9 cellular contexts compared by ENCODE assay signal in the genomic region with DNA sequence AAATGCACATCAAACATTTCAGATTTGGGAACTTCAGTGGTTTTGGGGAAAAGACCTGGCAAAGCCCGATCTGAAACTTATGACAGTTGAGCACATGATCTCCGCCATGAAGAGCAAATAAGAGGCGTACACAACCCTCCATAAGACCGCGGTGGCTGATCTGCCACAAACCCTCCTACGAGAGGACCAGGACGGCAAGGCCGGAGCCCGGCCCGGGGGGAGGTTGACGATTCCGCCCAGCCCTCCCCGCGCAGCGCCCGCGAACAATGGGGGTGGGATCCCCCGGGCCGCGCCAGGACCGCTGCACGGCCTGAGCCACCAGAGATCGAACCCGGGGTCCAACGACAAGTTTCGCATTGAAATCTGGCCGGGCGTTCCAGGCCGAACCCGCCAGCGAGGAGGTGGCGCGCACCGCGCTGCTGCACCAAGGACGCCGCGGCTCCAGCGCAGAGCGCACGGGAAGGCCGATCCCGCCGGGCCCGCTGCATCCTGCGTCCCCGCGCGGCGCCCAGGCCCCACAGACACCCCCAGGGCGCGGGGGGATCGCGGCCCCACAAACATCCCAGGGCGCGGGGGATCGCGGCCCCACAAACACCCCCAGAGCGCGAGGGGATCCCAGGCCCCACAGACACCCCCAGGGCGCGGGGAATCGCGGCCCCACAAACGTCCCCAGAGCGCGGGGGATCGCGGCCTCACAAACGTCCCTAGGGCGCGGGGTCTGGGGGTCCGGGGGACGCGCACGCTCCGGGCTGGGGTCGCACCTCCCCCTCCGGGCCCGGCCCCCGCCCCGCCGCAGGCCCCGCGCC. TPM values are rescaled to one million over a fixed set of nuclear protein-coding genes. Genes with fewer than 3 reads are reported as not detected.
A peak's percentile ranks its signal among the peaks of the same experiment; 100 is the strongest.
DNase-seq lines count a peak whose midpoint lies in the region; ATAC-seq and TF ChIP-seq lines count a peak whose summit lies in the region.
"Had no signal": no experiment of that assay in that cellular context is flagged by ENCODE, and none has a peak within 500 bp of the region (broad histone marks: within the 10 kb centered on the region; RNA-seq: fewer than 3 reads in every experiment).

No MANE protein-coding gene starts in this region.

- H3K36me3 Mint-ChIP-seq in activated CD8-positive, alpha-beta T cell treated with anti-CD3 and anti-CD28 coated beads for 36 hours (ENCODE audit: low read depth) = no peaks in the 10 kb centered on the region
- H3K36me3 Mint-ChIP-seq: activated naive CD8-positive, alpha-beta T cell treated with anti-CD3 and anti-CD28 coated beads, Interleukin-2, amount 10 ng/mL, durations not matched to agents 7 days and 5 days had no signal

- intact Hi-C loops in A673 (cut with micrococcal nuclease; ENCODE audit: unreplicated experiment) (loop anchor here (10.0 kb wide), 1 partner anchor 174 kb away; no protein-coding TSS in a partner anchor), colonic mucosa (cut with DNase I) (no loop called here), tibial artery (cut with DNase I; ENCODE audit: low total_unique reads) (loop anchor here (5.0 to 10.0 kb wide), 2 partner anchors 94 to 177 kb away; no protein-coding TSS in a partner anchor)
- intact Hi-C loops in activated CD8-positive, alpha-beta T cell treated with anti-CD3 and anti-CD28 coated beads for 36 hours (cut with micrococcal nuclease) = no loop called here

- POLR2A ChIA-PET in A673 (lab: Charles Lee; ENCODE audit: low non-redundant PET) = interaction anchor here (0.6 kb wide), 1 partner anchor 196 kb away, joined by 3 read pairs; no protein-coding TSS in a partner anchor
- POLR2A ChIA-PET in activated CD8-positive, alpha-beta T cell treated with anti-CD3 and anti-CD28 coated beads for 36 hours (lab: Charles Lee) = no interaction called here

- ATAC-seq in activated CD8-positive, alpha-beta T cell treated with anti-CD3 and anti-CD28 coated beads for 36 hours = no peak

- H3K9ac ChIP-seq in colonic mucosa (ENCODE audit: low read depth in 2 of 2, low read length in 2 of 2) (peak overlapping the region; percentile 61 to 76), liver (ENCODE audit: low read depth in 1 of 2, low read length in 2 of 2) (peak overlapping the region; percentile 58 to 71)

- H3K27ac ChIP-seq in A673 (ENCODE audit: low read depth, low read length, poor library complexity, severe bottlenecking) = peak overlapping the region; percentile 78
- peak overlapping the region; percentile 44 for H3K27ac ChIP-seq in colonic mucosa
- H3K27ac ChIP-seq in liver (ENCODE audit: low read depth in 1 of 2, low read length in 2 of 2) = peak overlapping the region; percentile 86 to 96
- H3K27ac ChIP-seq in tibial artery = peak overlapping the region; percentile 92 to 94

- H3K9me3 ChIP-seq in A673 (ENCODE audit: low read depth, low read length, poor library complexity, severe bottlenecking) (no peaks in the 10 kb centered on the region), colonic mucosa (no peaks in the 10 kb centered on the region), liver (ENCODE audit: control insufficient read depth in 4 of 4, low read length in 3 of 4) (no peaks in the 10 kb centered on the region), tibial artery (no peaks in the 10 kb centered on the region)

- in situ Hi-C loops in GM13976 (cut with MboI; ENCODE audit: low sequenced_read_pairs, unreplicated experiment) = no loop called here

- H3K9me3 Mint-ChIP-seq in activated CD8-positive, alpha-beta T cell treated with anti-CD3 and anti-CD28 coated beads for 36 hours = no peaks in the 10 kb centered on the region
- H3K9me3 Mint-ChIP-seq: activated naive CD8-positive, alpha-beta T cell treated with anti-CD3 and anti-CD28 coated beads, Interleukin-2, amount 10 ng/mL, durations not matched to agents 7 days and 5 days had no signal

- no peak overlapping the region for H3K27ac Mint-ChIP-seq in activated CD8-positive, alpha-beta T cell treated with anti-CD3 and anti-CD28 coated beads for 36 hours
- H3K27ac Mint-ChIP-seq: activated naive CD8-positive, alpha-beta T cell treated with anti-CD3 and anti-CD28 coated beads, Interleukin-2, amount 10 ng/mL, durations not matched to agents 7 days and 5 days had no signal

- H3K4me1 Mint-ChIP-seq in activated CD8-positive, alpha-beta T cell treated with anti-CD3 and anti-CD28 coated beads for 36 hours (ENCODE audit: low read depth) = peaks cover 6% of the 10 kb centered on the region

- peaks cover 46% of the 10 kb centered on the region for H3K27me3 Mint-ChIP-seq in activated CD8-positive, alpha-beta T cell treated with anti-CD3 and anti-CD28 coated beads for 36 hours

- DNase-seq in A673 (ENCODE audit: low spot score) = peak; percentile 61
- peak; percentile 38 for DNase-seq in HK-2 (ENCODE audit: unreplicated experiment)
- peak; percentile 42 for DNase-seq in colonic mucosa
- DNase-seq in tibial artery = peak in 1 of 2 donors; percentile 71
- no peak for DNase-seq in activated CD8-positive, alpha-beta T cell treated with anti-CD3 and anti-CD28 coated beads for 36 hours
- DNase-seq in GM13976 (ENCODE audit: low spot score) = no peak
- no peak for DNase-seq in NOMO-1 (lab: John Stamatoyannopoulos, UW; ENCODE audit: unreplicated experiment in 2 of 2)
- DNase-seq: activated naive CD8-positive, alpha-beta T cell treated with anti-CD3 and anti-CD28 coated beads, Interleukin-2, amount 10 ng/mL, durations not matched to agents 7 days and 5 days had no signal

- no peak for TF ChIP-seq CTCF in A673 (conservative IDR thresholded peaks at IDR 0.05; ENCODE audit: low read depth, low read length)
- no peak for TF ChIP-seq CTCF in colonic mucosa (IDR thresholded peaks at IDR 0.05)
- TF ChIP-seq CTCF in liver (IDR thresholded peaks at IDR 0.05; ENCODE audit: low read depth, low read length, missing input control) = no peak
- TF ChIP-seq CTCF in tibial artery (IDR thresholded peaks at IDR 0.05) = no peak
- no peak for TF ChIP-seq CTCF in activated CD8-positive, alpha-beta T cell treated with anti-CD3 and anti-CD28 coated beads for 36 hours (IDR thresholded peaks at IDR 0.05)
- no peak for TF ChIP-seq CTCF in GM13976 (IDR thresholded peaks at IDR 0.05; ENCODE audit: borderline replicate concordance, control extremely low read depth, extremely low read depth, insufficient read depth, missing control alignments)

- no TSS peak for BruUV-seq in A673 (replicated peaks; lab: Mats Ljungman, UMichigan)

- H3K4me1 ChIP-seq in A673 (ENCODE audit: insufficient read depth, low read length, poor library complexity, severe bottlenecking) (peaks cover 10% of the 10 kb centered on the region), colonic mucosa (no peaks in the 10 kb centered on the region), liver (ENCODE audit: control insufficient read depth in 4 of 4, insufficient read depth in 4 of 4, low read length in 3 of 4) (peaks cover 3 to 14% (median 11%) of the 10 kb centered on the region in 4 donors), tibial artery (peaks cover 0 to 55% (median 26%) of the 10 kb centered on the region in 4 donors)

- no peak overlapping the region for H3K4me3 Mint-ChIP-seq in activated CD8-positive, alpha-beta T cell treated with anti-CD3 and anti-CD28 coated beads for 36 hours
- H3K4me3 Mint-ChIP-seq: activated naive CD8-positive, alpha-beta T cell treated with anti-CD3 and anti-CD28 coated beads, Interleukin-2, amount 10 ng/mL, durations not matched to agents 7 days and 5 days had no signal

- TF ChIP-seq RAD21 in liver (IDR thresholded peaks at IDR 0.05) = no peak

- H3K27me3 ChIP-seq in A673 (replicated peaks; ENCODE audit: insufficient read depth, low read depth, low read length, poor library complexity) (no peaks in the 10 kb centered on the region), colonic mucosa (no peaks in the 10 kb centered on the region), liver (ENCODE audit: control insufficient read depth in 4 of 4, insufficient read depth in 4 of 4, low read length in 3 of 4) (no peaks in the 10 kb centered on the region), tibial artery (no peaks in the 10 kb centered on the region)

- H3K4me3 ChIP-seq in A673 (ENCODE audit: low read depth, low read length, poor library complexity, severe bottlenecking) (peak overlapping the region; percentile 75), colonic mucosa (peak overlapping the region; percentile 63), liver (ENCODE audit: low read depth in 1 of 3, low read length in 3 of 3) (peak overlapping the region; percentile 77 to 92 (median 79)), tibial artery (peak overlapping the region; percentile 67 to 93)

- CTCF ChIA-PET in A673 (lab: Charles Lee) = interaction anchor here (0.6 kb wide), 1 partner anchor 360 kb away, joined by 4 read pairs; no protein-coding TSS in a partner anchor
- CTCF ChIA-PET in activated CD8-positive, alpha-beta T cell treated with anti-CD3 and anti-CD28 coated beads for 36 hours (lab: Charles Lee) = no interaction called here

- 2% methylated on average over 85 of the region's 85 CpGs for WGBS in liver

- H3K36me3 ChIP-seq in A673 (ENCODE audit: insufficient read depth, low read length, poor library complexity, severe bottlenecking) = no peaks in the 10 kb centered on the region
- no peaks in the 10 kb centered on the region for H3K36me3 ChIP-seq in colonic mucosa
- H3K36me3 ChIP-seq in liver (ENCODE audit: control insufficient read depth in 4 of 4, insufficient read depth in 3 of 4, low read depth in 1 of 4, low read length in 3 of 4) = no peaks in the 10 kb centered on the region
- no peaks in the 10 kb centered on the region for H3K36me3 ChIP-seq in tibial artery

TF ChIP-seq in liver, 16 proteins besides CTCF, POLR2A, EP300 and RAD21:
- peak; percentile 88 for TF ChIP-seq YY1 (IDR thresholded peaks at IDR 0.05)
- TF ChIP-seq HNF4G (IDR thresholded peaks at IDR 0.05) = no peak

RNA-seq across cellular contexts. Expression of gene DIP2C, which starts 0.6 kb away (rescaled TPM):
- total RNA-seq in A673 (2021) (13.2 and 16.5 TPM in 2 replicates), colonic mucosa (10 to 100 TPM in 1 of 2 donors, 1 to 10 TPM in 1; 7.6 to 11.2 TPM), liver (10 to 100 TPM in 1 of 2 donors, 1 to 10 TPM in 1; 5.3 to 12.2 TPM)
- polyA plus RNA-seq in liver = 1 to 10 TPM; 4.2 to 6.0 TPM
- total RNA-seq in activated CD8-positive, alpha-beta T cell treated with anti-CD3 and anti-CD28 coated beads for 36 hours = under 1 TPM; 0.85 to 0.95 TPM

Comparison
In these comparisons a context has a peak if more than half of its experiments do, and no peak if none do; other contexts are left out.
1. DNase-seq: peak in A673 (single experiment), HK-2 (single experiment) and colonic mucosa (single experiment); none in activated CD8-positive, alpha-beta T cell treated with anti-CD3 and anti-CD28 coated beads for 36 hours (single experiment), GM13976 (single experiment) and NOMO-1 (0 of 2).
2. intact Hi-C loops: an anchor here in A673 (10.0 kb wide) and tibial artery (5.0 to 10.0 kb wide); none called in colonic mucosa and activated CD8-positive, alpha-beta T cell treated with anti-CD3 and anti-CD28 coated beads for 36 hours.
3. Peak in every context shown above with its lines, with median percentiles within 50 percentile points of each other: H3K27ac ChIP-seq and H3K4me3 ChIP-seq.